In genomic region chr16:728890-729744, GRCh38 we compare ENCODE assay signal across 10 cellular contexts. TPM values are rescaled to one million over a fixed set of nuclear protein-coding genes. Genes with fewer than 3 reads are reported as not detected.
DNase-seq lines count a peak whose midpoint lies in the region; ATAC-seq and TF ChIP-seq lines count a peak whose summit lies in the region.
"Had no signal": no experiment of that assay in that cellular context is flagged by ENCODE, and none has a peak within 500 bp of the region (broad histone marks: within the 10 kb centered on the region; RNA-seq: fewer than 3 reads in every experiment).

No MANE protein-coding gene starts in this region.

- POLR2A ChIA-PET in activated B cell treated with CpG ODN at 0.5 μM for 24 hours (lab: Charles Lee): interaction anchor here (1.0 to 3.2 kb wide), 4 partner anchors 8 to 39 kb away, joined by 3 to 11 read pairs (median 8); partner anchors contain the start of genes ANTKMT and WDR24

- H3K4me1 Mint-ChIP-seq in activated naive CD4-positive, alpha-beta T cell treated with anti-CD3 and anti-CD28 coated beads for 36 hours (ENCODE audit: low read depth): peaks cover 2% of the 10 kb centered on the region
- H3K4me1 Mint-ChIP-seq in activated B cell treated with CpG ODN at 0.5 μM for 24 hours: peaks cover 2% of the 10 kb centered on the region
- H3K4me1 Mint-ChIP-seq in type B pancreatic cell (ENCODE audit: unreplicated experiment): no peaks in the 10 kb centered on the region

- peaks cover 2% of the 10 kb centered on the region for H3K36me3 Mint-ChIP-seq in activated naive CD4-positive, alpha-beta T cell treated with anti-CD3 and anti-CD28 coated beads for 36 hours (ENCODE audit: low read depth)
- peaks cover 16% of the 10 kb centered on the region for H3K36me3 Mint-ChIP-seq in activated B cell treated with CpG ODN at 0.5 μM for 24 hours (ENCODE audit: low read depth)
- H3K36me3 Mint-ChIP-seq in type B pancreatic cell: no peaks in the 10 kb centered on the region

- no peak for ATAC-seq in activated B cell treated with CpG ODN at 0.5 μM for 24 hours (ENCODE audit: low read depth)
- ATAC-seq in HG03045 (IDR thresholded peaks at IDR 0.05; ENCODE audit: unreplicated experiment): no peak

- no peak for DNase-seq in activated naive CD4-positive, alpha-beta T cell treated with anti-CD3 and anti-CD28 coated beads for 36 hours
- DNase-seq in activated naive CD4-positive, alpha-beta T cell treated with anti-CD3 and anti-CD28 coated beads, Interleukin-2, amount 50 U/mL, for 16 hours: no peak
- DNase-seq in activated B cell treated with CpG ODN at 0.5 μM for 24 hours (no peak), type B pancreatic cell (ENCODE audit: extremely low spot score, unreplicated experiment) (no peak), vagina (ENCODE audit: extremely low spot score in 2 of 2) (no peak)
- no peak for DNase-seq in stimulated activated CD4-positive, alpha-beta T cell treated with anti-CD3 and anti-CD28 coated beads, Interleukin-15, amount 100 ng/mL, for 24 hours
- DNase-seq: activated CD4-positive, alpha-beta T cell treated with anti-CD3 and anti-CD28 coated beads, Interleukin-2, amount 50 U/mL, for 4 hours; NCI-H1048 had no signal

- intact Hi-C loops in activated naive CD4-positive, alpha-beta T cell treated with anti-CD3 and anti-CD28 coated beads for 36 hours (cut with micrococcal nuclease): no loop called here
- intact Hi-C loops in activated B cell treated with CpG ODN at 0.5 μM for 24 hours (cut with micrococcal nuclease) (loop anchor here (1.0 kb wide), 1 partner anchor 12 kb away; no protein-coding TSS in a partner anchor), vagina (cut with DNase I) (no loop called here)

- no peaks in the 10 kb centered on the region for H3K9me3 Mint-ChIP-seq in activated naive CD4-positive, alpha-beta T cell treated with anti-CD3 and anti-CD28 coated beads for 36 hours
- H3K9me3 Mint-ChIP-seq in activated B cell treated with CpG ODN at 0.5 μM for 24 hours: no peaks in the 10 kb centered on the region
- H3K9me3 Mint-ChIP-seq in type B pancreatic cell: no peaks in the 10 kb centered on the region

- no peaks in the 10 kb centered on the region for H3K27me3 ChIP-seq in vagina

- CTCF ChIA-PET in activated naive CD4-positive, alpha-beta T cell treated with anti-CD3 and anti-CD28 coated beads for 36 hours (lab: Charles Lee): interaction anchor here (0.7 kb wide), 1 partner anchor 9 kb away, joined by 3 read pairs; no protein-coding TSS in a partner anchor
- CTCF ChIA-PET in activated B cell treated with CpG ODN at 0.5 μM for 24 hours (lab: Charles Lee): interaction anchor here (1.4 kb wide), 1 partner anchor 17 kb away, joined by 4 read pairs; no protein-coding TSS in a partner anchor

- peaks cover 31% of the 10 kb centered on the region for H3K4me1 ChIP-seq in vagina

- H3K36me3 ChIP-seq in vagina: peaks cover 0 to 13% of the 10 kb centered on the region in 2 donors

- TF ChIP-seq CTCF in activated B cell treated with CpG ODN at 0.5 μM for 24 hours (IDR thresholded peaks at IDR 0.05): no peak
- no peak for TF ChIP-seq CTCF in type B pancreatic cell (conservative IDR thresholded peaks at IDR 0.05)
- TF ChIP-seq CTCF in vagina (IDR thresholded peaks at IDR 0.05): no peak

- H3K4me3 Mint-ChIP-seq in activated naive CD4-positive, alpha-beta T cell treated with anti-CD3 and anti-CD28 coated beads for 36 hours: peak overlapping the region; percentile 42
- H3K4me3 Mint-ChIP-seq in activated B cell treated with CpG ODN at 0.5 μM for 24 hours (peak overlapping the region; percentile 69), type B pancreatic cell (peak overlapping the region; percentile 59)

- no peaks in the 10 kb centered on the region for H3K27me3 Mint-ChIP-seq in activated naive CD4-positive, alpha-beta T cell treated with anti-CD3 and anti-CD28 coated beads for 36 hours (ENCODE audit: low read depth)
- H3K27me3 Mint-ChIP-seq in activated B cell treated with CpG ODN at 0.5 μM for 24 hours (no peaks in the 10 kb centered on the region), type B pancreatic cell (no peaks in the 10 kb centered on the region)

- H3K4me3 ChIP-seq in iPS-18c (ENCODE audit: insufficient read depth, low read depth, low read length) (peak overlapping the region; percentile 61), vagina (peak overlapping the region in 1 of 2 donors; percentile 54)

- H3K9me3 ChIP-seq in iPS-18c (ENCODE audit: control insufficient read depth, insufficient read depth, low read length): peaks cover 3% of the 10 kb centered on the region
- no peaks in the 10 kb centered on the region for H3K9me3 ChIP-seq in vagina

- no peak for TF ChIP-seq POLR2A in vagina (IDR thresholded peaks at IDR 0.05)

- H3K27ac ChIP-seq in vagina: no peak overlapping the region

- H3K27ac Mint-ChIP-seq in activated naive CD4-positive, alpha-beta T cell treated with anti-CD3 and anti-CD28 coated beads for 36 hours: no peak overlapping the region
- no peak overlapping the region for H3K27ac Mint-ChIP-seq in activated B cell treated with CpG ODN at 0.5 μM for 24 hours
- H3K27ac Mint-ChIP-seq in type B pancreatic cell: no peak overlapping the region

RNA-seq across cellular contexts. Expression of gene HAGHL, which starts 2.2 kb away (rescaled TPM):
- total RNA-seq in activated naive CD4-positive, alpha-beta T cell treated with anti-CD3 and anti-CD28 coated beads for 36 hours: 1 to 10 TPM; 6.5 to 7.7 TPM
- 10.8 and 10.9 TPM in 2 replicates for total RNA-seq in activated B cell treated with CpG ODN at 0.5 μM for 24 hours
- 5.6 and 8.5 TPM in 2 replicates for total RNA-seq in type B pancreatic cell (ENCODE audit: low replicate concordance)
- 5.2 TPM for total RNA-seq in vagina

RNA-seq across cellular contexts. Expression of gene CCDC78, which starts 2.9 kb away (rescaled TPM):
- 1 to 10 TPM; 1.2 to 1.3 TPM for total RNA-seq in activated naive CD4-positive, alpha-beta T cell treated with anti-CD3 and anti-CD28 coated beads for 36 hours
- total RNA-seq in activated B cell treated with CpG ODN at 0.5 μM for 24 hours (4.8 and 7.8 TPM in 2 replicates), type B pancreatic cell (ENCODE audit: low replicate concordance) (1.2 and 3.9 TPM in 2 replicates), vagina (7.6 TPM)

RNA-seq across cellular contexts. Expression of gene ANTKMT, which starts 8.2 kb away (rescaled TPM):
- total RNA-seq in activated naive CD4-positive, alpha-beta T cell treated with anti-CD3 and anti-CD28 coated beads for 36 hours: 10 to 100 TPM; 21.5 to 24.3 TPM
- total RNA-seq in activated B cell treated with CpG ODN at 0.5 μM for 24 hours (58.0 and 67.4 TPM in 2 replicates), type B pancreatic cell (ENCODE audit: low replicate concordance) (33.5 and 34.8 TPM in 2 replicates), vagina (26.0 TPM)

RNA-seq across cellular contexts. Expression of gene CIAO3, which starts 11.7 kb away (rescaled TPM):
- total RNA-seq in activated naive CD4-positive, alpha-beta T cell treated with anti-CD3 and anti-CD28 coated beads for 36 hours: 10 to 100 TPM; 32.7 to 34.3 TPM
- total RNA-seq in activated B cell treated with CpG ODN at 0.5 μM for 24 hours (42.4 and 43.1 TPM in 2 replicates), type B pancreatic cell (ENCODE audit: low replicate concordance) (41.4 and 44.5 TPM in 2 replicates), vagina (32.7 TPM)

RNA-seq across cellular contexts. Expression of gene METRN, which starts 14.2 kb away (rescaled TPM):
- total RNA-seq in activated naive CD4-positive, alpha-beta T cell treated with anti-CD3 and anti-CD28 coated beads for 36 hours: 10 to 100 TPM in 1 of 2 experiments, 1 to 10 TPM in 1; 8.2 to 11.0 TPM
- total RNA-seq in activated B cell treated with CpG ODN at 0.5 μM for 24 hours (5.0 and 6.7 TPM in 2 replicates), type B pancreatic cell (ENCODE audit: low replicate concordance) (37.0 and 97.1 TPM in 2 replicates), vagina (32.2 TPM)
